ENCODE assay signal across 19 cellular contexts in genomic region chr1:17099941-17100340, GRCh38. TPM values are rescaled to one million over a fixed set of nuclear protein-coding genes. Genes with fewer than 3 reads are reported as not detected.
DNase-seq lines count a peak whose midpoint lies in the region; ATAC-seq, FAIRE-seq and TF ChIP-seq lines count a peak whose summit lies in the region.
"Had no signal": no experiment of that assay in that cellular context is flagged by ENCODE, and none has a peak within 500 bp of the region (broad histone marks: within the 10 kb centered on the region; RNA-seq: fewer than 3 reads in every experiment).

No MANE protein-coding gene starts in this region.

- no peak for TF ChIP-seq CTCF in gastrocnemius medialis (IDR thresholded peaks at IDR 0.05 in 4 of 5, conservative IDR thresholded peaks at IDR 0.05 in 1 of 5)
- TF ChIP-seq CTCF in endodermal cell (conservative IDR thresholded peaks at IDR 0.05), result no peak

- H4K20me1 ChIP-seq in BLaER1 treated with 17β-estradiol and CSF1 and Interleukin-3, amounts not matched to agents 10 nM and 100 nM, result no peaks in the 10 kb centered on the region; a peak in 1 of 22 replicates

- H3K4me2 ChIP-seq in BLaER1 treated with 17β-estradiol and CSF1 and Interleukin-3, amounts not matched to agents 10 nM and 100 nM, result peak overlapping the region; percentile 4 to 85 (median 70)
- H3K4me2 ChIP-seq: A549, PC-9 had no signal

- ATAC-seq in GM21786 (IDR thresholded peaks at IDR 0.05; ENCODE audit: unreplicated experiment) (peak; percentile 74), gastrocnemius medialis (no peak), GM21390 (IDR thresholded peaks at IDR 0.05; ENCODE audit: unreplicated experiment) (no peak)
- ATAC-seq: A549 had no signal

- in situ Hi-C loops in gastrocnemius medialis (cut with MboI; ENCODE audit: low sequenced_read_pairs in 4 of 4), result no loop called here

- peaks cover 2% of the 10 kb centered on the region for H3K4me1 Mint-ChIP-seq in endodermal cell

- peaks cover 27 to 59% (median 54%) of the 10 kb centered on the region in 10 experiments for H3K4me1 ChIP-seq in BLaER1 treated with 17β-estradiol and CSF1 and Interleukin-3, amounts not matched to agents 10 nM and 100 nM
- peaks cover 55 to 75% of the 10 kb centered on the region in 2 donors for H3K4me1 ChIP-seq in gastrocnemius medialis
- no peaks in the 10 kb centered on the region for H3K4me1 ChIP-seq in endodermal cell (ENCODE audit: control insufficient read depth, insufficient read depth, low read length)
- H3K4me1 ChIP-seq: A549 had no signal

- intact Hi-C loops in gastrocnemius medialis (cut with DNase I; ENCODE audit: low total_unique reads), result loop anchor here (1.0 to 2.0 kb wide), 2 partner anchors 14 to 37 kb away; no protein-coding TSS in a partner anchor

- TF ChIP-seq POLR2A in gastrocnemius medialis (IDR thresholded peaks at IDR 0.05), result no peak

- peak overlapping the region in 8 of 11 experiments; percentile 33 to 69 (median 52); a peak in 16 of 22 replicates for H3K27ac ChIP-seq in BLaER1 treated with 17β-estradiol and CSF1 and Interleukin-3, amounts not matched to agents 10 nM and 100 nM
- H3K27ac ChIP-seq in cingulate gyrus (ENCODE audit: low read depth, low read length) (peak overlapping the region; percentile 87), gastrocnemius medialis (peak overlapping the region; percentile 89 to 97 (median 96)), endodermal cell (ENCODE audit: low read depth, low read length) (no peak overlapping the region)
- H3K27ac ChIP-seq: A549, PC-9 had no signal

- 85 to 87% methylated on average over 4 to 5 of the region's 5 CpGs for WGBS in endodermal cell (ENCODE audit: insufficient coverage in 1 of 2, insufficient read length in 1 of 2), 2 experiments

- H3K27ac Mint-ChIP-seq in endodermal cell, result no peak overlapping the region
- H3K27ac Mint-ChIP-seq: CD4-positive, alpha-beta T cell; HFFc6 had no signal

- H3K27me3 ChIP-seq in BLaER1 treated with 17β-estradiol and CSF1 and Interleukin-3, amounts not matched to agents 10 nM and 100 nM, result no peaks in the 10 kb centered on the region
- H3K27me3 ChIP-seq in gastrocnemius medialis (no peaks in the 10 kb centered on the region), endodermal cell (ENCODE audit: control insufficient read depth, insufficient read depth, low read length, poor library complexity, severe bottlenecking) (no peaks in the 10 kb centered on the region)

- H3K36me3 Mint-ChIP-seq in endodermal cell (ENCODE audit: low read depth), result no peaks in the 10 kb centered on the region

- no peak for DNase-seq in gastrocnemius medialis
- DNase-seq in urothelium cell line (ENCODE audit: low spot score), result no peak
- no peak for DNase-seq in endodermal cell
- DNase-seq: CD4-positive, alpha-beta T cell; EL; GOT3; HFFc6; IMR-90; Kasumi-1; NCI-H187 treated with DMSO at 0.1 percent for 48 hours; NCI-H774; PC-9; SW 1271 had no signal

- H3K9me3 ChIP-seq in BLaER1 treated with 17β-estradiol and CSF1 and Interleukin-3, amounts not matched to agents 10 nM and 100 nM (replicated peaks in 1 of 11), result no peaks in the 10 kb centered on the region
- H3K9me3 ChIP-seq in gastrocnemius medialis (no peaks in the 10 kb centered on the region), endodermal cell (ENCODE audit: control insufficient read depth, low read length) (no peaks in the 10 kb centered on the region)
- H3K9me3 ChIP-seq: A549 had no signal

- no peak overlapping the region for H3K4me3 Mint-ChIP-seq in endodermal cell
- H3K4me3 Mint-ChIP-seq: CD4-positive, alpha-beta T cell; HFFc6 had no signal

- no peaks in the 10 kb centered on the region for H3K36me3 ChIP-seq in BLaER1 treated with 17β-estradiol and CSF1 and Interleukin-3, amounts not matched to agents 10 nM and 100 nM
- H3K36me3 ChIP-seq in gastrocnemius medialis (peaks cover 0 to 7% of the 10 kb centered on the region in 2 donors), endodermal cell (ENCODE audit: control insufficient read depth, insufficient read depth, low read length) (no peaks in the 10 kb centered on the region)

- peak overlapping the region in 6 of 11 experiments; percentile 1 to 48 (median 30); a peak in 8 of 22 replicates for H3K9ac ChIP-seq in BLaER1 treated with 17β-estradiol and CSF1 and Interleukin-3, amounts not matched to agents 10 nM and 100 nM
- no peak overlapping the region for H3K9ac ChIP-seq in endodermal cell (ENCODE audit: extremely low read depth, low read length, poor library complexity, severe bottlenecking)

- H3K27me3 Mint-ChIP-seq in endodermal cell (ENCODE audit: insufficient read depth), result no peaks in the 10 kb centered on the region
- H3K27me3 Mint-ChIP-seq: CD4-positive, alpha-beta T cell had no signal

- H3K9me3 Mint-ChIP-seq in endodermal cell, result no peaks in the 10 kb centered on the region
- H3K9me3 Mint-ChIP-seq: CD4-positive, alpha-beta T cell; HFFc6 had no signal

- no peak for FAIRE-seq in urothelium cell line (lab: Jason Lieb, UNC)
- FAIRE-seq: A549 had no signal

- H3K4me3 ChIP-seq in BLaER1 treated with 17β-estradiol and CSF1 and Interleukin-3, amounts not matched to agents 10 nM and 100 nM, result no peak overlapping the region
- H3K4me3 ChIP-seq in gastrocnemius medialis, result no peak overlapping the region
- no peak overlapping the region for H3K4me3 ChIP-seq in endodermal cell (ENCODE audit: low read length)
- H3K4me3 ChIP-seq: A549, PC-9 had no signal

RNA-seq across cellular contexts. Expression of gene PADI2, which starts 19.3 kb away (rescaled TPM):
- total RNA-seq in gastrocnemius medialis, result 100 to 1,000 TPM; 156 to 176 (median 171) TPM
- total RNA-seq in endodermal cell, result 1 to 10 TPM; 2.0 to 2.7 TPM
- 2.3 TPM for polyA plus RNA-seq in endodermal cell (2013, experiment 1 of 2)
- 2.4 TPM for polyA plus RNA-seq in endodermal cell (2013, experiment 2 of 2)
- total RNA-seq: HT1080, IMR-90 had no signal
- polyA plus RNA-seq: IMR-90 had no signal

RNA-seq across cellular contexts. Expression of gene SDHB, which starts 46.1 kb away (rescaled TPM):
- total RNA-seq in gastrocnemius medialis (100 to 1,000 TPM; 238 to 405 (median 328) TPM), endodermal cell (10 to 100 TPM; 68.5 to 75.2 TPM)
- 91.8 TPM for polyA plus RNA-seq in endodermal cell (2013, experiment 1 of 2)
- polyA plus RNA-seq in endodermal cell (2013, experiment 2 of 2), result 94.9 TPM

Comparison
In these comparisons a context has a peak if more than half of its experiments do, and no peak if none do; other contexts are left out.
1. RNA of gene PADI2, which starts 19.3 kb away (total RNA-seq): 156 to 176 TPM in gastrocnemius medialis; 2.0 to 2.7 TPM in endodermal cell; every median in the first group is over 10 times any median in the second.